11 cellular contexts compared by ENCODE assay signal in genomic region chr13:107271226-107271625, GRCh38.
DNase-seq lines count a peak whose midpoint lies in the region; ATAC-seq and TF ChIP-seq lines count a peak whose summit lies in the region.
"Had no signal": no experiment of that assay in that cellular context is flagged by ENCODE, and none has a peak within 500 bp of the region (broad histone marks: within the 10 kb centered on the region; RNA-seq: fewer than 3 reads in every experiment).

No MANE protein-coding gene starts in this region.

- H3K4me3 ChIP-seq in fibroblast of pulmonary artery (replicated peaks; ENCODE audit: low read depth, low read length): no peak overlapping the region

- peak; percentile 48 for DNase-seq in NCI-H510A treated with DMSO at 0.1 percent for 48 hours (lab: John Stamatoyannopoulos, UW)
- DNase-seq in NCI-H510A (lab: John Stamatoyannopoulos, UW): no peak
- peak; percentile 2 for DNase-seq in RPMI7951 (ENCODE audit: low read depth)
- DNase-seq in fibroblast of pulmonary artery (ENCODE audit: low read depth): peak; percentile 72
- peak; percentile 62 for DNase-seq in renal cortical epithelial cell (ENCODE audit: low read depth)
- DNase-seq: activated CD8-positive, alpha-beta memory T cell treated with anti-CD3 and anti-CD28 coated beads, Interleukin-2, amount 50 U/mL, for 4 hours; stimulated activated CD4-positive, alpha-beta T cell treated with anti-CD3 and anti-CD28 coated beads, Interleukin-12 subunit alpha, Interleukin-12 subunit beta, amount 100 ng/mL, for 4 hours; T-helper 1 cell had no signal

- ATAC-seq in GM19455 (IDR thresholded peaks at IDR 0.05; ENCODE audit: unreplicated experiment) (no peak), GM21390 (IDR thresholded peaks at IDR 0.05; ENCODE audit: unreplicated experiment) (no peak), HG03025 (IDR thresholded peaks at IDR 0.05; ENCODE audit: low FRiP score, unreplicated experiment) (no peak)

- no peak for TF ChIP-seq CTCF in fibroblast of pulmonary artery (IDR thresholded peaks at IDR 0.05; ENCODE audit: low read length, missing control alignments)
